Comparison of ENCODE assay signal across 8 cellular contexts in genomic region chr22:40346178-40347064, GRCh38.
DNase-seq lines count a peak whose midpoint lies in the region; ATAC-seq lines count a peak whose summit lies in the region.

ADSL (plus strand) TSS chr22:40346500; CDS start chr22:40346559, 59 bp downstream.

- H2AFZ ChIP-seq in ACC112 (ENCODE audit: low read length, unreplicated experiment), result peak within 1 kb of the TSS; percentile 99

- peak; percentile 74 for DNase-seq in NCI-H2227 treated with DMSO at 0.1 percent for 48 hours (lab: John Stamatoyannopoulos, UW)
- peak; percentile 64 for DNase-seq in activated CD4-positive, CD25-positive, alpha-beta regulatory T cell treated with anti-CD3 and anti-CD28 coated beads, Interleukin-2, amount 50 U/mL, for 16 hours (ENCODE audit: low read depth, low spot score)
- DNase-seq in central memory CD4-positive, alpha-beta T cell, result peak; percentile 83
- peak; percentile 94 for DNase-seq in islet precursor cell
- DNase-seq in stimulated activated CD4-positive, alpha-beta T cell treated with anti-CD3 and anti-CD28 coated beads, Interleukin-12 subunit alpha, Interleukin-12 subunit beta, amount 100 ng/mL, for 4 hours, result peak; percentile 84

- no peaks in the 10 kb centered on the region for H3K36me3 ChIP-seq in ACC112 (ENCODE audit: insufficient read depth, low read length)

- H3K27me3 ChIP-seq in ACC112 (ENCODE audit: insufficient read depth, low read length), result no peaks in the 10 kb centered on the region

- H3K79me2 ChIP-seq in ACC112 (ENCODE audit: control insufficient read depth, insufficient read depth, low read length, unreplicated experiment), result peaks cover 30% of the 10 kb centered on the region

- H3K4me1 ChIP-seq in ACC112 (ENCODE audit: control insufficient read depth, insufficient read depth, low read length, unreplicated experiment), result peaks cover 5% of the 10 kb centered on the region

- H3K27ac ChIP-seq in ACC112 (ENCODE audit: low read depth, low read length), result peak within 1 kb of the TSS; percentile 75

- peak within 1 kb of the TSS; percentile 99 for H3K4me3 ChIP-seq in ACC112 (ENCODE audit: low read depth, low read length)

- ATAC-seq in GM18861 (IDR thresholded peaks at IDR 0.05; ENCODE audit: unreplicated experiment) (peak; percentile 63), HG03095 (IDR thresholded peaks at IDR 0.05; ENCODE audit: unreplicated experiment) (peak; percentile 77)

Comparison
In these comparisons a context has a peak if more than half of its experiments do, and no peak if none do; other contexts are left out.
1. Peak in every context shown above with its lines: DNase-seq, ATAC-seq, H3K4me3 ChIP-seq and H3K27ac ChIP-seq.